ENCODE assay signal across 1 cellular context in genomic region chr19:54518844-54519243, GRCh38.
TF ChIP-seq lines count a peak whose summit lies in the region.

No MANE protein-coding gene starts in this region.

TF ChIP-seq in GM12878, 131 proteins besides CTCF, POLR2A, EP300 and RAD21 (continued from another document and continues in another):
- TF ChIP-seq BCLAF1 (IDR thresholded peaks at IDR 0.05): no peak
- peak; percentile 68 for TF ChIP-seq TCF7 (IDR thresholded peaks at IDR 0.05; ENCODE audit: borderline replicate concordance)
- peak; percentile 48 for TF ChIP-seq GABPA (IDR thresholded peaks at IDR 0.05; ENCODE audit: low read depth)
- TF ChIP-seq, protein P1, sequence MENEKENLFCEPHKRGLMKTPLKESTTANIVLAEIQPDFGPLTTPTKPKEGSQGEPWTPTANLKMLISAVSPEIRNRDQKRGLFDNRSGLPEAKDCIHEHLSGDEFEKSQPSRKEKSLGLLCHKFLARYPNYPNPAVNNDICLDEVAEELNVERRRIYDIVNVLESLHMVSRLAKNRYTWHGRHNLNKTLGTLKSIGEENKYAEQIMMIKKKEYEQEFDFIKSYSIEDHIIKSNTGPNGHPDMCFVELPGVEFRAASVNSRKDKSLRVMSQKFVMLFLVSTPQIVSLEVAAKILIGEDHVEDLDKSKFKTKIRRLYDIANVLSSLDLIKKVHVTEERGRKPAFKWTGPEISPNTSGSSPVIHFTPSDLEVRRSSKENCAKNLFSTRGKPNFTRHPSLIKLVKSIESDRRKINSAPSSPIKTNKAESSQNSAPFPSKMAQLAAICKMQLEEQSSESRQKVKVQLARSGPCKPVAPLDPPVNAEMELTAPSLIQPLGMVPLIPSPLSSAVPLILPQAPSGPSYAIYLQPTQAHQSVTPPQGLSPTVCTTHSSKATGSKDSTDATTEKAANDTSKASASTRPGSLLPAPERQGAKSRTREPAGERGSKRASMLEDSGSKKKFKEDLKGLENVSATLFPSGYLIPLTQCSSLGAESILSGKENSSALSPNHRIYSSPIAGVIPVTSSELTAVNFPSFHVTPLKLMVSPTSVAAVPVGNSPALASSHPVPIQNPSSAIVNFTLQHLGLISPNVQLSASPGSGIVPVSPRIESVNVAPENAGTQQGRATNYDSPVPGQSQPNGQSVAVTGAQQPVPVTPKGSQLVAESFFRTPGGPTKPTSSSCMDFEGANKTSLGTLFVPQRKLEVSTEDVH (IDR thresholded peaks at IDR 0.05; ENCODE audit: low read depth, partially characterized antibody): no peak
- no peak for TF ChIP-seq REST (IDR thresholded peaks at IDR 0.05; ENCODE audit: low read depth, low read length)
- TF ChIP-seq NBN (IDR thresholded peaks at IDR 0.05): no peak
- peak; percentile 92 for TF ChIP-seq TCF12 (IDR thresholded peaks at IDR 0.05; ENCODE audit: low read depth, low read length)
- TF ChIP-seq E2F4 (IDR thresholded peaks at IDR 0.05; ENCODE audit: low read depth, low read length): no peak
- no peak for TF ChIP-seq TARDBP (IDR thresholded peaks at IDR 0.05; ENCODE audit: borderline replicate concordance)
- TF ChIP-seq ZZZ3 (IDR thresholded peaks at IDR 0.05; ENCODE audit: control insufficient read depth, insufficient read length, low read depth): no peak
- 0 out of 4 replicates have a peak, but pooled peaks of 1 of the 2 experiments have one; percentile 36 for TF ChIP-seq CEBPB (IDR thresholded peaks at IDR 0.05; ENCODE audit: borderline replicate concordance in 1 of 2, low read depth in 2 of 2, low read length in 2 of 2)
- TF ChIP-seq, protein P2, sequence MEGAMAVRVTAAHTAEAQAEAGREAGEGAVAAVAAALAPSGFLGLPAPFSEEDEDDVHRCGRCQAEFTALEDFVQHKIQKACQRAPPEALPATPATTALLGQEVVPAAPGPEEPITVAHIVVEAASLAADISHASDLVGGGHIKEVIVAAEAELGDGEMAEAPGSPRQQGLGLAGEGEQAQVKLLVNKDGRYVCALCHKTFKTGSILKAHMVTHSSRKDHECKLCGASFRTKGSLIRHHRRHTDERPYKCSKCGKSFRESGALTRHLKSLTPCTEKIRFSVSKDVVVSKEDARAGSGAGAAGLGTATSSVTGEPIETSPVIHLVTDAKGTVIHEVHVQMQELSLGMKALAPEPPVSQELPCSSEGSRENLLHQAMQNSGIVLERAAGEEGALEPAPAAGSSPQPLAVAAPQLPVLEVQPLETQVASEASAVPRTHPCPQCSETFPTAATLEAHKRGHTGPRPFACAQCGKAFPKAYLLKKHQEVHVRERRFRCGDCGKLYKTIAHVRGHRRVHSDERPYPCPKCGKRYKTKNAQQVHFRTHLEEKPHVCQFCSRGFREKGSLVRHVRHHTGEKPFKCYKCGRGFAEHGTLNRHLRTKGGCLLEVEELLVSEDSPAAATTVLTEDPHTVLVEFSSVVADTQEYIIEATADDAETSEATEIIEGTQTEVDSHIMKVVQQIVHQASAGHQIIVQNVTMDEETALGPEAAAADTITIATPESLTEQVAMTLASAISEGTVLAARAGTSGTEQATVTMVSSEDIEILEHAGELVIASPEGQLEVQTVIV (IDR thresholded peaks at IDR 0.05; ENCODE audit: borderline replicate concordance, partially characterized antibody): no peak
- TF ChIP-seq ZNF24 (IDR thresholded peaks at IDR 0.05): no peak
- peak; percentile 24 for TF ChIP-seq RELA (IDR thresholded peaks at IDR 0.05; ENCODE audit: borderline replicate concordance, partially characterized antibody)
- no peak for TF ChIP-seq POLR2AphosphoS5 (IDR thresholded peaks at IDR 0.05; ENCODE audit: low read length)
- TF ChIP-seq KDM1A (IDR thresholded peaks at IDR 0.05; ENCODE audit: borderline replicate concordance): no peak
- TF ChIP-seq EED (IDR thresholded peaks at IDR 0.05; ENCODE audit: low read depth): peak; percentile 98
- no peak for TF ChIP-seq POU2F2 (IDR thresholded peaks at IDR 0.05; ENCODE audit: borderline replicate concordance, low read depth, low read length)
- TF ChIP-seq USF2 (IDR thresholded peaks at IDR 0.05; ENCODE audit: borderline replicate concordance, low read depth, low read length): no peak
- peak; percentile 96 for TF ChIP-seq JUNB (IDR thresholded peaks at IDR 0.05)
- peak; percentile 53; the same call in 1 of the 2 replicates for TF ChIP-seq PML (IDR thresholded peaks at IDR 0.05; ENCODE audit: low read length)
- TF ChIP-seq ZNF687 (IDR thresholded peaks at IDR 0.05): no peak
- TF ChIP-seq YY1 (IDR thresholded peaks at IDR 0.05; ENCODE audit: low read depth, low read length): 0 out of 2 replicates have a peak, but pooled peaks have one; percentile 24
- TF ChIP-seq PRDM15 (CRISPR knock-in tag; IDR thresholded peaks at IDR 0.05): no peak
- TF ChIP-seq ATF3 (IDR thresholded peaks at IDR 0.05; ENCODE audit: borderline replicate concordance, extremely low read depth, low read depth, low read length): no peak
- TF ChIP-seq IKZF2 (IDR thresholded peaks at IDR 0.05): peak; percentile 77 to 82
- TF ChIP-seq, protein P3, sequence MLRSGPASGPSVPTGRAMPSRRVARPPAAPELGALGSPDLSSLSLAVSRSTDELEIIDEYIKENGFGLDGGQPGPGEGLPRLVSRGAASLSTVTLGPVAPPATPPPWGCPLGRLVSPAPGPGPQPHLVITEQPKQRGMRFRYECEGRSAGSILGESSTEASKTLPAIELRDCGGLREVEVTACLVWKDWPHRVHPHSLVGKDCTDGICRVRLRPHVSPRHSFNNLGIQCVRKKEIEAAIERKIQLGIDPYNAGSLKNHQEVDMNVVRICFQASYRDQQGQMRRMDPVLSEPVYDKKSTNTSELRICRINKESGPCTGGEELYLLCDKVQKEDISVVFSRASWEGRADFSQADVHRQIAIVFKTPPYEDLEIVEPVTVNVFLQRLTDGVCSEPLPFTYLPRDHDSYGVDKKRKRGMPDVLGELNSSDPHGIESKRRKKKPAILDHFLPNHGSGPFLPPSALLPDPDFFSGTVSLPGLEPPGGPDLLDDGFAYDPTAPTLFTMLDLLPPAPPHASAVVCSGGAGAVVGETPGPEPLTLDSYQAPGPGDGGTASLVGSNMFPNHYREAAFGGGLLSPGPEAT (IDR thresholded peaks at IDR 0.05; ENCODE audit: low read depth): no peak
- no peak for TF ChIP-seq BACH1 (IDR thresholded peaks at IDR 0.05; ENCODE audit: borderline replicate concordance)
- TF ChIP-seq SUPT20H (IDR thresholded peaks at IDR 0.05; ENCODE audit: borderline replicate concordance, control insufficient read depth, low read depth, low read length): no peak
- TF ChIP-seq RAD51 (IDR thresholded peaks at IDR 0.05): no peak
